Comparison of ENCODE assay signal across 7 cellular contexts in the genomic region with DNA sequence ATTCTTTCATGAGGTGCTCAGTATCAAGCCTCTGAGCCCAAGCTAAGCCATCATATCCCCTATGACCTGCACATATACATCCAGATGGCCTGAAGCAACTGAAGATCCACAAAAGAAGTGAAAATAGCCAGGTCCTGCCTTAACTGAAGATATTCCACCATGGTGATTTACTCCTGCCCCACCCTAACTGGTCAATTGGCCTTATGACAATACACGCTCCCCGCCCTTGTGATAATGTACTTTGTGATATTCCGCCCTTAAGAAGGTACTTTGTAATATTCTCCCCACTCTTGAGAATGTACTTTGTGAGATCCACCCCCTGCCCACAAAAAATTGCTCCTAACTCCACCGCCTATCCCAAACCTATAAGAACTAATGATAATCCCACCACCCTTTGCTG. TPM values are rescaled to one million over a fixed set of nuclear protein-coding genes. Genes with fewer than 3 reads are reported as not detected.
DNase-seq lines count a peak whose midpoint lies in the region; ATAC-seq and TF ChIP-seq lines count a peak whose summit lies in the region.
"Not testable (repeated sequence)": the region's sequence is repeated elsewhere in the genome, so short reads cannot be mapped to it uniquely, and the experiment has no call there.

No MANE protein-coding gene starts in this region.

- H4K12ac ChIP-seq in trophoblast cell (ENCODE audit: low read depth, low read length), result not testable (repeated sequence)

- H3K18ac ChIP-seq in trophoblast cell (ENCODE audit: low read length), result not testable (repeated sequence)

- not testable (repeated sequence) for H3K9ac ChIP-seq in trophoblast cell (ENCODE audit: low read length)

- not testable (repeated sequence) for H2AK5ac ChIP-seq in trophoblast cell (ENCODE audit: low read length)

- not testable (repeated sequence) for H3K36me3 ChIP-seq in GM23338 (ENCODE audit: insufficient read depth); trophoblast cell (ENCODE audit: control insufficient read depth in 1 of 2, insufficient read depth in 2 of 2, low read length in 2 of 2)
- peaks cover 13% of the 10 kb centered on the region for H3K36me3 ChIP-seq in mesodermal cell (ENCODE audit: control insufficient read depth, insufficient read depth, low read length)

- peak overlapping the region; percentile 40 for H3K4ac ChIP-seq in trophoblast cell (ENCODE audit: low read depth, low read length)

- H2BK120ac ChIP-seq in trophoblast cell (ENCODE audit: insufficient read depth, low read length, poor library complexity), result not testable (repeated sequence)

- TF ChIP-seq CTCF in GM23338 (conservative IDR thresholded peaks at IDR 0.05; ENCODE audit: low read depth in 2 of 2); NB4 (IDR thresholded peaks at IDR 0.05; ENCODE audit: low read depth, low read length); endothelial cell (IDR thresholded peaks at IDR 0.05; ENCODE audit: unreplicated experiment): not testable (repeated sequence)

- not testable (repeated sequence) for H3F3A ChIP-seq in GM23338 (replicated peaks; ENCODE audit: low read depth)

- ATAC-seq in GM23338, result not testable (repeated sequence)

- peak overlapping the region; percentile 100 for H3K4me2 ChIP-seq in GM23338
- H3K4me2 ChIP-seq in trophoblast cell (ENCODE audit: low read length), result not testable (repeated sequence)

- not testable (repeated sequence) for H2BK5ac ChIP-seq in trophoblast cell (ENCODE audit: low read depth, low read length, poor library complexity)

- H2AFZ ChIP-seq in GM23338; trophoblast cell (ENCODE audit: insufficient read depth, low read length, poor library complexity): not testable (repeated sequence)

- not testable (repeated sequence) for H2BK12ac ChIP-seq in trophoblast cell (ENCODE audit: low read length)

- H3K4me3 ChIP-seq in GM23338, result peak overlapping the region; percentile 98
- H3K4me3 ChIP-seq in NB4 (ENCODE audit: low read depth, low read length), result peak overlapping the region; percentile 96
- peak overlapping the region; percentile 95 for H3K4me3 ChIP-seq in mesodermal cell (ENCODE audit: extremely low read depth, insufficient read depth, low read length, poor library complexity, severe bottlenecking)
- not testable (repeated sequence) for H3K4me3 ChIP-seq in trophoblast cell (ENCODE audit: low read depth, low read length)

- CTCF ChIA-PET in activated CD4-positive, alpha-beta T cell treated with anti-CD3 and anti-CD28 coated beads, Interleukin-2, amount 10 ng/mL, durations not matched to agents 7 days and 5 days (lab: Charles Lee), result interaction anchor here (0.8 to 1.9 kb wide), 2 partner anchors 31 to 349 kb away, joined by 3 to 7 read pairs; no protein-coding TSS in a partner anchor

- H4K8ac ChIP-seq in trophoblast cell (ENCODE audit: low read depth, low read length), result not testable (repeated sequence)

- not testable (repeated sequence) for H3K23ac ChIP-seq in trophoblast cell (ENCODE audit: low read length)

- peaks cover 37% of the 10 kb centered on the region for H3K4me1 ChIP-seq in GM23338 (ENCODE audit: insufficient read depth)
- not testable (repeated sequence) for H3K4me1 ChIP-seq in mesodermal cell (ENCODE audit: control insufficient read depth, insufficient read depth, low read length, poor library complexity, severe bottlenecking); trophoblast cell (ENCODE audit: control insufficient read depth in 1 of 2, insufficient read depth in 2 of 2, low read length in 2 of 2)

- not testable (repeated sequence) for H3K9me2 ChIP-seq in GM23338 (ENCODE audit: insufficient read depth)

- H3K9me3 ChIP-seq in mesodermal cell (ENCODE audit: control insufficient read depth, low read length); trophoblast cell (ENCODE audit: insufficient read depth, low read depth, low read length): not testable (repeated sequence)

- not testable (repeated sequence) for TF ChIP-seq POLR2A in NB4 (IDR thresholded peaks at IDR 0.05; ENCODE audit: extremely low read depth, insufficient read length)

- not testable (repeated sequence) for H3K36me3 Mint-ChIP-seq in GM23338 (ENCODE audit: low read depth); activated CD4-positive, alpha-beta T cell treated with anti-CD3 and anti-CD28 coated beads, Interleukin-2, amount 10 ng/mL, durations not matched to agents 7 days and 5 days (ENCODE audit: low read depth); activated naive CD8-positive, alpha-beta T cell treated with anti-CD3 and anti-CD28 coated beads for 36 hours; endothelial cell (ENCODE audit: low read depth, unreplicated experiment)

- H3K79me1 ChIP-seq in trophoblast cell (ENCODE audit: low read length), result not testable (repeated sequence)

- peaks cover 65% of the 10 kb centered on the region for H3K79me2 ChIP-seq in GM23338 (replicated peaks; ENCODE audit: insufficient read depth)
- H3K79me2 ChIP-seq in trophoblast cell (ENCODE audit: control insufficient read depth, insufficient read depth, low read length, poor library complexity), result peaks cover 10% of the 10 kb centered on the region

- POLR2A ChIA-PET in activated CD4-positive, alpha-beta T cell treated with anti-CD3 and anti-CD28 coated beads, Interleukin-2, amount 10 ng/mL, durations not matched to agents 7 days and 5 days (lab: Charles Lee), result not testable (repeated sequence)

- not testable (repeated sequence) for H4K20me1 ChIP-seq in GM23338 (replicated peaks; ENCODE audit: insufficient read depth)

- H3K4me1 Mint-ChIP-seq in GM23338, result peaks cover 30% of the 10 kb centered on the region
- peaks cover 37% of the 10 kb centered on the region for H3K4me1 Mint-ChIP-seq in activated CD4-positive, alpha-beta T cell treated with anti-CD3 and anti-CD28 coated beads, Interleukin-2, amount 10 ng/mL, durations not matched to agents 7 days and 5 days
- peaks cover 38% of the 10 kb centered on the region for H3K4me1 Mint-ChIP-seq in activated naive CD8-positive, alpha-beta T cell treated with anti-CD3 and anti-CD28 coated beads for 36 hours
- H3K4me1 Mint-ChIP-seq in endothelial cell (ENCODE audit: unreplicated experiment), result not testable (repeated sequence)

- H3K4me3 Mint-ChIP-seq in GM23338 (peak overlapping the region; percentile 97), endothelial cell (ENCODE audit: unreplicated experiment) (peak overlapping the region; percentile 97)
- H3K4me3 Mint-ChIP-seq in activated CD4-positive, alpha-beta T cell treated with anti-CD3 and anti-CD28 coated beads, Interleukin-2, amount 10 ng/mL, durations not matched to agents 7 days and 5 days, result peak overlapping the region; percentile 39
- peak overlapping the region; percentile 90 for H3K4me3 Mint-ChIP-seq in activated naive CD8-positive, alpha-beta T cell treated with anti-CD3 and anti-CD28 coated beads for 36 hours

- H3K9me3 Mint-ChIP-seq in GM23338; activated CD4-positive, alpha-beta T cell treated with anti-CD3 and anti-CD28 coated beads, Interleukin-2, amount 10 ng/mL, durations not matched to agents 7 days and 5 days; activated naive CD8-positive, alpha-beta T cell treated with anti-CD3 and anti-CD28 coated beads for 36 hours; endothelial cell (ENCODE audit: unreplicated experiment): not testable (repeated sequence)

- peak overlapping the region; percentile 64; the same call in 1 of the 2 replicates for H3K27ac Mint-ChIP-seq in GM23338
- H3K27ac Mint-ChIP-seq in activated CD4-positive, alpha-beta T cell treated with anti-CD3 and anti-CD28 coated beads, Interleukin-2, amount 10 ng/mL, durations not matched to agents 7 days and 5 days, result peak overlapping the region; percentile 87
- H3K27ac Mint-ChIP-seq in activated naive CD8-positive, alpha-beta T cell treated with anti-CD3 and anti-CD28 coated beads for 36 hours, result peak overlapping the region; percentile 88
- H3K27ac Mint-ChIP-seq in endothelial cell (ENCODE audit: unreplicated experiment), result not testable (repeated sequence)

- not testable (repeated sequence) for H3K27me3 ChIP-seq in GM23338 (ENCODE audit: insufficient read depth); trophoblast cell (ENCODE audit: insufficient read depth, low read length)

- not testable (repeated sequence) for H3K14ac ChIP-seq in trophoblast cell (ENCODE audit: low read length)

- H3K27me3 Mint-ChIP-seq in GM23338 (ENCODE audit: insufficient read depth, low read depth, poor library complexity); activated CD4-positive, alpha-beta T cell treated with anti-CD3 and anti-CD28 coated beads, Interleukin-2, amount 10 ng/mL, durations not matched to agents 7 days and 5 days; activated naive CD8-positive, alpha-beta T cell treated with anti-CD3 and anti-CD28 coated beads for 36 hours; endothelial cell (ENCODE audit: unreplicated experiment): not testable (repeated sequence)

- not testable (repeated sequence) for H3K27ac ChIP-seq in GM23338 (ENCODE audit: low read depth); mesodermal cell (ENCODE audit: low read depth, low read length, severe bottlenecking); trophoblast cell (ENCODE audit: low read depth, low read length)

- 93 to 100% methylated on average over 3 to 4 of the region's 4 CpGs for WGBS in mesodermal cell (ENCODE audit: insufficient coverage in 2 of 2), 2 experiments
- WGBS in trophoblast cell (ENCODE audit: extremely low coverage, insufficient coverage, insufficient read length), result no CpG with 5 or more reads among the region's 4 CpGs

- H4K91ac ChIP-seq in trophoblast cell (ENCODE audit: low read depth, low read length), result not testable (repeated sequence)

- DNase-seq in GM23338 (ENCODE audit: low spot score); NB4 (ENCODE audit: low read depth); activated CD4-positive, alpha-beta T cell treated with anti-CD3 and anti-CD28 coated beads, Interleukin-2, amount 10 ng/mL, durations not matched to agents 7 days and 5 days; activated naive CD8-positive, alpha-beta T cell treated with anti-CD3 and anti-CD28 coated beads for 36 hours; endothelial cell (ENCODE audit: low spot score); trophoblast cell: not testable (repeated sequence)

RNA-seq across cellular contexts. Expression of gene DNAJC11, which starts 1.7 kb away (rescaled TPM):
- 67.2 and 69.8 TPM in 2 replicates for total RNA-seq in GM23338 (2014; rRNA removed; shearing (Covaris generic))
- polyA plus RNA-seq in GM23338 (2016; fragmentation: Nextera tagmentation; extraction: Ambion mirVana), result 48.4 and 51.7 TPM in 2 replicates
- total RNA-seq in activated CD4-positive, alpha-beta T cell treated with anti-CD3 and anti-CD28 coated beads, Interleukin-2, amount 10 ng/mL, durations not matched to agents 7 days and 5 days, result 10 to 100 TPM; 43.0 to 52.1 TPM
- total RNA-seq in activated naive CD8-positive, alpha-beta T cell treated with anti-CD3 and anti-CD28 coated beads for 36 hours, result 10 to 100 TPM; 77.6 to 83.0 TPM
- 57.0 TPM for total RNA-seq in endothelial cell (ENCODE audit: unreplicated experiment)
- 31.5 TPM for polyA plus RNA-seq in mesodermal cell (2013, experiment 1 of 2)
- polyA plus RNA-seq in mesodermal cell (2013, experiment 2 of 2), result 26.7 TPM
- 40.7 and 42.6 TPM in 2 replicates for polyA plus RNA-seq in trophoblast cell (2013)

Comparison
In these comparisons a context has a peak if more than half of its experiments do, and no peak if none do; other contexts are left out.
1. H3K4me3 Mint-ChIP-seq: peak in every context shown above with its lines; median percentile 97 in GM23338; 97 in endothelial cell; 90 in activated naive CD8-positive, alpha-beta T cell treated with anti-CD3 and anti-CD28 coated beads for 36 hours; 39 in activated CD4-positive, alpha-beta T cell treated with anti-CD3 and anti-CD28 coated beads, Interleukin-2, amount 10 ng/mL, durations not matched to agents 7 days and 5 days.